Comparison of ENCODE assay signal across 23 cellular contexts in genomic region chr16:4570086-4570485, GRCh38. TPM values are rescaled to one million over a fixed set of nuclear protein-coding genes. Genes with fewer than 3 reads are reported as not detected.
"Had no signal": no experiment of that assay in that cellular context is flagged by ENCODE, and none has a peak within 500 bp of the region (broad histone marks: within the 10 kb centered on the region; RNA-seq: fewer than 3 reads in every experiment).

No MANE protein-coding gene starts in this region.

- ATAC-seq: activated CD4-positive, CD25-positive, alpha-beta regulatory T cell treated with anti-CD3 and anti-CD28 coated beads, Interleukin-2, amount 50 U/mL, for 24 hours; activated T-helper 17 cell treated with anti-CD3 and anti-CD28 coated beads, Interleukin-2, amount 50 U/mL, for 72 hours; natural killer cell; stimulated activated memory B cell treated with anti-CD40 and anti-IgM and Interleukin-4, amounts not matched to agents 10 μg/mL and 1 μg/mL and 100 μg/mL, for 72 hours had no signal

- H3K9me3 ChIP-seq: esophagus squamous epithelium had no signal

- H3K27ac ChIP-seq: brain microvascular endothelial cell, esophagus squamous epithelium, hepatocyte had no signal

- H2AFZ ChIP-seq: hepatocyte had no signal

- H3K4me3 Mint-ChIP-seq: activated T-helper 17 cell treated with anti-CD3 and anti-CD28 coated beads, Interleukin-2, amount 50 U/mL, for 72 hours; central memory CD8-positive, alpha-beta T cell; natural killer cell; stimulated activated memory B cell treated with anti-CD40 and anti-IgM and Interleukin-4, amounts not matched to agents 10 μg/mL and 1 μg/mL and 100 μg/mL, for 72 hours had no signal

- H3K9me3 Mint-ChIP-seq: activated T-helper 17 cell treated with anti-CD3 and anti-CD28 coated beads, Interleukin-2, amount 50 U/mL, for 72 hours; central memory CD8-positive, alpha-beta T cell; natural killer cell; stimulated activated memory B cell treated with anti-CD40 and anti-IgM and Interleukin-4, amounts not matched to agents 10 μg/mL and 1 μg/mL and 100 μg/mL, for 72 hours had no signal

- H3K4me1 ChIP-seq: esophagus squamous epithelium had no signal

- H3K27ac Mint-ChIP-seq: activated T-helper 17 cell treated with anti-CD3 and anti-CD28 coated beads, Interleukin-2, amount 50 U/mL, for 72 hours; natural killer cell; stimulated activated memory B cell treated with anti-CD40 and anti-IgM and Interleukin-4, amounts not matched to agents 10 μg/mL and 1 μg/mL and 100 μg/mL, for 72 hours had no signal

- H3K36me3 Mint-ChIP-seq: natural killer cell; stimulated activated memory B cell treated with anti-CD40 and anti-IgM and Interleukin-4, amounts not matched to agents 10 μg/mL and 1 μg/mL and 100 μg/mL, for 72 hours had no signal

- H3K36me3 ChIP-seq: brain microvascular endothelial cell, esophagus squamous epithelium had no signal

- H3K4me2 ChIP-seq: hepatocyte had no signal

- DNase-seq: activated CD4-positive, alpha-beta T cell treated with anti-CD3 and anti-CD28 coated beads, Interleukin-2, amount 50 U/mL, for 1 hour; activated CD8-positive, alpha-beta memory T cell treated with anti-CD3 and anti-CD28 coated beads for 24 hours; activated naive CD4-positive, alpha-beta T cell treated with Interleukin-2 at 50 U/mL for 16 hours; activated T-cell treated with anti-CD3 and anti-CD28 coated beads for 4 hours; anterior cingulate cortex; brain microvascular endothelial cell; cortex of kidney; effector CD4-positive, alpha-beta T cell; esophagus squamous epithelium; kidney glomerular epithelial cell; natural killer cell; retina; stimulated activated CD4-positive, alpha-beta T cell treated with anti-CD3 and anti-CD28 coated beads, Interleukin-2, amount 100 ng/mL, for 48 hours; T-helper 9 cell had no signal

- H3K79me2 ChIP-seq: hepatocyte had no signal

- H3K27me3 Mint-ChIP-seq: activated T-helper 17 cell treated with anti-CD3 and anti-CD28 coated beads, Interleukin-2, amount 50 U/mL, for 72 hours; stimulated activated memory B cell treated with anti-CD40 and anti-IgM and Interleukin-4, amounts not matched to agents 10 μg/mL and 1 μg/mL and 100 μg/mL, for 72 hours had no signal

- H3K4me3 ChIP-seq: esophagus squamous epithelium, hepatocyte had no signal

- H3K27me3 ChIP-seq: brain microvascular endothelial cell, hepatocyte had no signal

- H3K4me1 Mint-ChIP-seq: natural killer cell; stimulated activated memory B cell treated with anti-CD40 and anti-IgM and Interleukin-4, amounts not matched to agents 10 μg/mL and 1 μg/mL and 100 μg/mL, for 72 hours had no signal

RNA-seq across cellular contexts. Expression of gene C16orf96, which starts 13.9 kb away (rescaled TPM):
- total RNA-seq: activated T-helper 17 cell treated with anti-CD3 and anti-CD28 coated beads, Interleukin-2, amount 50 U/mL, for 72 hours; endothelial cell of umbilical vein; fibroblast of villous mesenchyme; glomerular endothelial cell; ureter had no signal
